In the genomic region with DNA sequence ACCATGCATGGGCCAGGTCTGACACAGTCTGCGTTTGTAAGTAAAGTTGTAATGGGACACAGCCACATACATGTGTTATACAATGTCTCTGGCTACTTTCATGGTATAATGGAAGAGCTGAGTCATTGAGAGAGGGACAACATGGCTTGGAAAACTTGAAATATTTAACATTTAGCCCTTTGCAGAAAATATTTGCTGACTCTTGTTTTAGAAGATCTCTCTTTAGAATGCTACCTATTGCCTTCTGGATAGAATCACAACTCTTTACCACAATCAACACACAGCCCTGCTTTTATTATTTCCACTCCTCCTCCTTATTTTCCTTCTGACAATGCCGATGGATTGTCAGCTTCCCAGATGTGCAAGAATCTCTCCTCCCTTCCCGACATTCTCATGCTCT, we compare ENCODE assay signal across 8 cellular contexts.
DNase-seq lines count a peak whose midpoint lies in the region; ATAC-seq, FAIRE-seq and TF ChIP-seq lines count a peak whose summit lies in the region.
"Not testable (repeated sequence)": the region's sequence is repeated elsewhere in the genome, so short reads cannot be mapped to it uniquely, and the experiment has no call there.

No MANE protein-coding gene starts in this region.

- not testable (repeated sequence) for FAIRE-seq in A549 (lab: Jason Lieb, UNC); GM12878 (lab: Jason Lieb, UNC)

- H4K91ac ChIP-seq in mesenchymal stem cell (ENCODE audit: low read length), result not testable (repeated sequence)

- TF ChIP-seq CTCF in A549 (IDR thresholded peaks at IDR 0.05); KMS-11 (conservative IDR thresholded peaks at IDR 0.05; ENCODE audit: low read depth, low read length); GM12878 (IDR thresholded peaks at IDR 0.05 in 2 of 3, conservative IDR thresholded peaks at IDR 0.05 in 1 of 3; ENCODE audit: control insufficient read depth in 2 of 3, extremely low read depth in 1 of 3, insufficient read depth in 1 of 3, low read depth in 3 of 3, low read length in 3 of 3); nephron (IDR thresholded peaks at IDR 0.05; ENCODE audit: unreplicated experiment in 3 of 3): not testable (repeated sequence)

- H3K36me3 Mint-ChIP-seq in activated CD4-positive, alpha-beta T cell treated with anti-CD3 and anti-CD28 coated beads, Interleukin-2, amount 10 ng/mL, durations not matched to agents 24 days and 14 days (ENCODE audit: low read depth); activated T-helper 17 cell treated with anti-CD3 and anti-CD28 coated beads, Interleukin-2, amount 50 U/mL, for 72 hours (ENCODE audit: low read depth); nephron (ENCODE audit: low read depth): not testable (repeated sequence)

- not testable (repeated sequence) for H4K20me1 ChIP-seq in KMS-11 (ENCODE audit: insufficient read depth); GM12878 (ENCODE audit: control insufficient read depth, insufficient read depth)

- not testable (repeated sequence) for H2BK15ac ChIP-seq in mesenchymal stem cell (ENCODE audit: low read depth, poor library complexity, severe bottlenecking)

- not testable (repeated sequence) for H3K27ac ChIP-seq in A549; mesenchymal stem cell (ENCODE audit: low read length, poor library complexity, severe bottlenecking)
- 0 out of 2 replicates have a peak overlapping the region, but pooled peaks have one; percentile 5 for H3K27ac ChIP-seq in KMS-11
- peak overlapping the region; percentile 76 for H3K27ac ChIP-seq in GM12878 (ENCODE audit: control insufficient read depth, insufficient read depth)

- not testable (repeated sequence) for H3K36me3 ChIP-seq in KMS-11 (ENCODE audit: insufficient read depth); GM12878 (ENCODE audit: control insufficient read depth in 2 of 2, insufficient read depth in 2 of 2, low read length in 1 of 2); mesenchymal stem cell (ENCODE audit: control insufficient read depth in 1 of 2, insufficient read depth in 2 of 2, low read depth in 1 of 2, low read length in 2 of 2)

- SMC1A ChIA-PET in GM12878 (lab: Charles Lee; ENCODE audit: uncharacterized antibody, unreplicated experiment), result interaction anchor here (0.6 to 5.1 kb wide), 4 partner anchors 15 to 259 kb away, joined by 3 to 39 read pairs (median 4); no protein-coding TSS in a partner anchor

- BruUV-seq in GM12878 (replicated peaks; lab: Mats Ljungman, UMichigan), result not testable (repeated sequence)

- H2BK5ac ChIP-seq in mesenchymal stem cell (ENCODE audit: low read depth, low read length, poor library complexity, severe bottlenecking), result not testable (repeated sequence)

- not testable (repeated sequence) for H3K4me3 ChIP-seq in A549; KMS-11 (IDR thresholded peaks at IDR 0.05; ENCODE audit: insufficient read depth, low read depth, low read length); GM12878
- peak overlapping the region in 1 of 2 experiments; percentile 15 for H3K4me3 ChIP-seq in mesenchymal stem cell (ENCODE audit: insufficient read depth in 1 of 2, low read depth in 1 of 2, low read length in 2 of 2)

- H3K4me3 Mint-ChIP-seq in activated CD4-positive, alpha-beta T cell treated with anti-CD3 and anti-CD28 coated beads, Interleukin-2, amount 10 ng/mL, durations not matched to agents 24 days and 14 days, result peak overlapping the region; percentile 4
- peak overlapping the region; percentile 1 for H3K4me3 Mint-ChIP-seq in activated T-helper 17 cell treated with anti-CD3 and anti-CD28 coated beads, Interleukin-2, amount 50 U/mL, for 72 hours
- not testable (repeated sequence) for H3K4me3 Mint-ChIP-seq in nephron

- CTCF ChIA-PET in A549 (lab: Yijun Ruan, JAX), result not testable (repeated sequence)
- CTCF ChIA-PET in GM12878 (lab: Yijun Ruan, JAX), result interaction anchor here (1.4 to 7.5 kb wide), 4 partner anchors 10 to 1283 kb away, joined by 3 to 107 read pairs (median 14); no protein-coding TSS in a partner anchor

- not testable (repeated sequence) for DNase-seq in A549 (ENCODE audit: low read depth in 1 of 2, low spot score in 1 of 2); GM12878 (ENCODE audit: low read depth, low spot score)
- DNase-seq in NCI-H526 treated with DMSO at 0.1 percent for 48 hours (lab: John Stamatoyannopoulos, UW), result peak; percentile 18
- peak; percentile 28 for DNase-seq in activated CD4-positive, alpha-beta T cell treated with anti-CD3 and anti-CD28 coated beads, Interleukin-2, amount 10 ng/mL, durations not matched to agents 24 days and 14 days
- DNase-seq in mesenchymal stem cell, result peak; percentile 38

- in situ Hi-C loops in GM12878 (cut with MboI), result not testable (repeated sequence)

- H3K9me3 ChIP-seq in A549; GM12878 (replicated peaks; ENCODE audit: control insufficient read depth, insufficient read depth, low read length); mesenchymal stem cell (ENCODE audit: control insufficient read depth, low read length): not testable (repeated sequence)

- not testable (repeated sequence) for H2AFZ ChIP-seq in KMS-11 (ENCODE audit: low read depth); GM12878 (ENCODE audit: control insufficient read depth, low read depth, low read length); mesenchymal stem cell (ENCODE audit: low read depth, low read length)

- H3K27ac Mint-ChIP-seq in activated CD4-positive, alpha-beta T cell treated with anti-CD3 and anti-CD28 coated beads, Interleukin-2, amount 10 ng/mL, durations not matched to agents 24 days and 14 days, result not testable (repeated sequence)
- H3K27ac Mint-ChIP-seq in activated T-helper 17 cell treated with anti-CD3 and anti-CD28 coated beads, Interleukin-2, amount 50 U/mL, for 72 hours, result peak overlapping the region; percentile 5
- H3K27ac Mint-ChIP-seq in nephron, result peak overlapping the region in 2 of 3 experiments; percentile 15 to 48

- not testable (repeated sequence) for H2BK12ac ChIP-seq in mesenchymal stem cell (ENCODE audit: low read length in 2 of 2)

- not testable (repeated sequence) for H3K23ac ChIP-seq in mesenchymal stem cell (ENCODE audit: low read length in 2 of 2)

- not testable (repeated sequence) for H3K27me3 ChIP-seq in KMS-11 (ENCODE audit: insufficient read depth, low read depth); GM12878 (replicated peaks in 1 of 2; ENCODE audit: control insufficient read depth in 2 of 2, insufficient read depth in 2 of 2, low read length in 1 of 2)
- peaks cover 0 to 45% of the 10 kb centered on the region in 2 experiments for H3K27me3 ChIP-seq in mesenchymal stem cell (ENCODE audit: control insufficient read depth in 1 of 2, insufficient read depth in 1 of 2, low read length in 2 of 2)

- POLR2A ChIA-PET in A549 (lab: Yijun Ruan, JAX); GM12878 (lab: Charles Lee): not testable (repeated sequence)

- not testable (repeated sequence) for H4K8ac ChIP-seq in mesenchymal stem cell (ENCODE audit: low read length)

- H3K9ac ChIP-seq in KMS-11; GM12878 (ENCODE audit: control insufficient read depth, insufficient read depth, low read length); mesenchymal stem cell (ENCODE audit: low read length): not testable (repeated sequence)

- H3K9me3 Mint-ChIP-seq in activated CD4-positive, alpha-beta T cell treated with anti-CD3 and anti-CD28 coated beads, Interleukin-2, amount 10 ng/mL, durations not matched to agents 24 days and 14 days; activated T-helper 17 cell treated with anti-CD3 and anti-CD28 coated beads, Interleukin-2, amount 50 U/mL, for 72 hours; nephron: not testable (repeated sequence)

- H3K79me2 ChIP-seq in KMS-11 (ENCODE audit: insufficient read depth, low read depth); GM12878 (ENCODE audit: control insufficient read depth, insufficient read depth, low read length): not testable (repeated sequence)

- not testable (repeated sequence) for TF ChIP-seq EP300 in A549 (IDR thresholded peaks at IDR 0.05); GM12878 (IDR thresholded peaks at IDR 0.05; ENCODE audit: borderline replicate concordance in 1 of 2, control insufficient read depth in 1 of 2, low read depth in 2 of 2, low read length in 2 of 2)

- H3K4me2 ChIP-seq in A549; mesenchymal stem cell (ENCODE audit: low read length, poor library complexity, severe bottlenecking): not testable (repeated sequence)
- H3K4me2 ChIP-seq in KMS-11, result peak overlapping the region; percentile 98; the same call in 1 of the 2 replicates
- H3K4me2 ChIP-seq in GM12878 (ENCODE audit: control insufficient read depth, insufficient read depth), result 0 out of 2 replicates have a peak overlapping the region, but pooled peaks have one; percentile 13

- RAD21 ChIA-PET in GM12878 (lab: Charles Lee; ENCODE audit: unreplicated experiment), result interaction anchor here (1.0 to 2.2 kb wide), 4 partner anchors 11 to 558 kb away, joined by 3 to 5 read pairs (median 4); no protein-coding TSS in a partner anchor

- TF ChIP-seq RAD21 in A549 (conservative IDR thresholded peaks at IDR 0.05 in 1 of 2, IDR thresholded peaks at IDR 0.05 in 1 of 2); GM12878 (IDR thresholded peaks at IDR 0.05; ENCODE audit: insufficient read depth, low read depth, low read length): not testable (repeated sequence)

- H3K4me1 ChIP-seq in A549; mesenchymal stem cell (ENCODE audit: control insufficient read depth, insufficient read depth, low read depth, low read length): not testable (repeated sequence)
- H3K4me1 ChIP-seq in KMS-11 (ENCODE audit: low read depth, poor library complexity, severe bottlenecking) (peaks cover 94% of the 10 kb centered on the region), GM12878 (ENCODE audit: control insufficient read depth, insufficient read depth, low read length) (peaks cover 61% of the 10 kb centered on the region)

- H3K4me1 Mint-ChIP-seq in activated CD4-positive, alpha-beta T cell treated with anti-CD3 and anti-CD28 coated beads, Interleukin-2, amount 10 ng/mL, durations not matched to agents 24 days and 14 days, result peaks cover 37% of the 10 kb centered on the region
- H3K4me1 Mint-ChIP-seq in activated T-helper 17 cell treated with anti-CD3 and anti-CD28 coated beads, Interleukin-2, amount 50 U/mL, for 72 hours, result peaks cover 14% of the 10 kb centered on the region
- peaks cover 58% of the 10 kb centered on the region for H3K4me1 Mint-ChIP-seq in nephron

- not testable (repeated sequence) for H3K4ac ChIP-seq in mesenchymal stem cell (ENCODE audit: low read depth in 1 of 2, low read length in 2 of 2)

- H3K18ac ChIP-seq in mesenchymal stem cell (ENCODE audit: low read depth in 1 of 2, low read length in 2 of 2), result not testable (repeated sequence)

- 25% methylated on average over 3 of the region's 3 CpGs for WGBS in A549 (ENCODE audit: missing lambda C conversion rate)
- WGBS in GM12878 (ENCODE audit: insufficient coverage, insufficient replicate concordance, low lambda C conversion rate, missing lambda C conversion rate), result 66% methylated on average over 3 of the region's 3 CpGs
- 49% methylated on average over 3 of the region's 3 CpGs for WGBS in mesenchymal stem cell

- not testable (repeated sequence) for TF ChIP-seq POLR2A in A549 (IDR thresholded peaks at IDR 0.05; ENCODE audit: low read length); GM12878 (IDR thresholded peaks at IDR 0.05; ENCODE audit: low read depth, low read length)

- not testable (repeated sequence) for H3K14ac ChIP-seq in mesenchymal stem cell (ENCODE audit: low read length in 2 of 2)

- intact Hi-C loops in activated CD4-positive, alpha-beta T cell treated with anti-CD3 and anti-CD28 coated beads, Interleukin-2, amount 10 ng/mL, durations not matched to agents 24 days and 14 days (cut with micrococcal nuclease); GM12878 (cut with micrococcal nuclease; ENCODE audit: unreplicated experiment): not testable (repeated sequence)

- H3K27me3 Mint-ChIP-seq in activated CD4-positive, alpha-beta T cell treated with anti-CD3 and anti-CD28 coated beads, Interleukin-2, amount 10 ng/mL, durations not matched to agents 24 days and 14 days, result peaks cover 39% of the 10 kb centered on the region
- peaks cover 28% of the 10 kb centered on the region for H3K27me3 Mint-ChIP-seq in activated T-helper 17 cell treated with anti-CD3 and anti-CD28 coated beads, Interleukin-2, amount 50 U/mL, for 72 hours
- H3K27me3 Mint-ChIP-seq in nephron (ENCODE audit: low read depth), result peaks cover 50% of the 10 kb centered on the region

- H3K79me1 ChIP-seq in mesenchymal stem cell (replicated peaks; ENCODE audit: low read length, poor library complexity, severe bottlenecking), result not testable (repeated sequence)

- not testable (repeated sequence) for H2BK120ac ChIP-seq in mesenchymal stem cell (ENCODE audit: low read depth, low read length)

- not testable (repeated sequence) for H2AK5ac ChIP-seq in mesenchymal stem cell (ENCODE audit: low read length, severe bottlenecking)

- ATAC-seq in A549; activated T-helper 17 cell treated with anti-CD3 and anti-CD28 coated beads, Interleukin-2, amount 50 U/mL, for 72 hours (replicated peaks); GM12878: not testable (repeated sequence)
